ENCODE assay signal across 1 cellular context in genomic region chr15:81293728-81294500, GRCh38.
TF ChIP-seq lines count a peak whose summit lies in the region.

No MANE protein-coding gene starts in this region.

TF ChIP-seq in GM12878, 131 proteins besides CTCF, POLR2A, EP300 and RAD21 (continued from another document and continues in another):
- TF ChIP-seq REST (IDR thresholded peaks at IDR 0.05; ENCODE audit: low read depth, low read length): 0 out of 2 replicates have a peak, but pooled peaks have one; percentile 29
- peak; percentile 93 for TF ChIP-seq DPF2 (IDR thresholded peaks at IDR 0.05)
- peak; percentile 69 for TF ChIP-seq MYB (IDR thresholded peaks at IDR 0.05; ENCODE audit: borderline replicate concordance, low read depth, low read length)
- TF ChIP-seq SIN3A (IDR thresholded peaks at IDR 0.05; ENCODE audit: low read depth, low read length): 0 out of 2 replicates have a peak, but pooled peaks have one; percentile 27
- TF ChIP-seq GATAD2B (conservative IDR thresholded peaks at IDR 0.05; ENCODE audit: low read depth): peak; percentile 99
- no peak; the same call in 1 of the 2 replicates for TF ChIP-seq RB1 (IDR thresholded peaks at IDR 0.05; ENCODE audit: borderline replicate concordance)
- peak; percentile 90 for TF ChIP-seq ZNF687 (IDR thresholded peaks at IDR 0.05)
- TF ChIP-seq, protein P1, sequence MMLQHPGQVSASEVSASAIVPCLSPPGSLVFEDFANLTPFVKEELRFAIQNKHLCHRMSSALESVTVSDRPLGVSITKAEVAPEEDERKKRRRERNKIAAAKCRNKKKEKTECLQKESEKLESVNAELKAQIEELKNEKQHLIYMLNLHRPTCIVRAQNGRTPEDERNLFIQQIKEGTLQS (IDR thresholded peaks at IDR 0.05; ENCODE audit: borderline replicate concordance, extremely low read depth, low read depth, low read length): no peak
- peak; percentile 7 to 72; a peak in 3 of 4 replicates for TF ChIP-seq BHLHE40 (IDR thresholded peaks at IDR 0.05; ENCODE audit: borderline replicate concordance in 1 of 2, low read depth in 2 of 2, low read length in 1 of 2)
- peak; percentile 94 for TF ChIP-seq SPI1 (IDR thresholded peaks at IDR 0.05; ENCODE audit: borderline replicate concordance, insufficient read depth, low read depth, low read length)
- TF ChIP-seq BACH1 (IDR thresholded peaks at IDR 0.05; ENCODE audit: borderline replicate concordance): peak; percentile 95
- TF ChIP-seq STAT3 (IDR thresholded peaks at IDR 0.05; ENCODE audit: low read depth, low read length): peak; percentile 23; the same call in 1 of the 2 replicates
- peak; percentile 84 for TF ChIP-seq POLR2AphosphoS5 (IDR thresholded peaks at IDR 0.05; ENCODE audit: low read length)
- TF ChIP-seq, protein P2, sequence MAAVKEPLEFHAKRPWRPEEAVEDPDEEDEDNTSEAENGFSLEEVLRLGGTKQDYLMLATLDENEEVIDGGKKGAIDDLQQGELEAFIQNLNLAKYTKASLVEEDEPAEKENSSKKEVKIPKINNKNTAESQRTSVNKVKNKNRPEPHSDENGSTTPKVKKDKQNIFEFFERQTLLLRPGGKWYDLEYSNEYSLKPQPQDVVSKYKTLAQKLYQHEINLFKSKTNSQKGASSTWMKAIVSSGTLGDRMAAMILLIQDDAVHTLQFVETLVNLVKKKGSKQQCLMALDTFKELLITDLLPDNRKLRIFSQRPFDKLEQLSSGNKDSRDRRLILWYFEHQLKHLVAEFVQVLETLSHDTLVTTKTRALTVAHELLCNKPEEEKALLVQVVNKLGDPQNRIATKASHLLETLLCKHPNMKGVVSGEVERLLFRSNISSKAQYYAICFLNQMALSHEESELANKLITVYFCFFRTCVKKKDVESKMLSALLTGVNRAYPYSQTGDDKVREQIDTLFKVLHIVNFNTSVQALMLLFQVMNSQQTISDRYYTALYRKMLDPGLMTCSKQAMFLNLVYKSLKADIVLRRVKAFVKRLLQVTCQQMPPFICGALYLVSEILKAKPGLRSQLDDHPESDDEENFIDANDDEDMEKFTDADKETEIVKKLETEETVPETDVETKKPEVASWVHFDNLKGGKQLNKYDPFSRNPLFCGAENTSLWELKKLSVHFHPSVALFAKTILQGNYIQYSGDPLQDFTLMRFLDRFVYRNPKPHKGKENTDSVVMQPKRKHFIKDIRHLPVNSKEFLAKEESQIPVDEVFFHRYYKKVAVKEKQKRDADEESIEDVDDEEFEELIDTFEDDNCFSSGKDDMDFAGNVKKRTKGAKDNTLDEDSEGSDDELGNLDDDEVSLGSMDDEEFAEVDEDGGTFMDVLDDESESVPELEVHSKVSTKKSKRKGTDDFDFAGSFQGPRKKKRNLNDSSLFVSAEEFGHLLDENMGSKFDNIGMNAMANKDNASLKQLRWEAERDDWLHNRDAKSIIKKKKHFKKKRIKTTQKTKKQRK (IDR thresholded peaks at IDR 0.05; ENCODE audit: low read depth, low read length): no peak
- peak; percentile 70; the same call in 1 of the 2 replicates for TF ChIP-seq CHD2 (IDR thresholded peaks at IDR 0.05; ENCODE audit: borderline replicate concordance, low read depth, low read length)
- peak; percentile 86 for TF ChIP-seq CREM (IDR thresholded peaks at IDR 0.05; ENCODE audit: low read depth)
- peak; percentile 74; the same call in 1 of the 2 replicates for TF ChIP-seq TCF3 (IDR thresholded peaks at IDR 0.05; ENCODE audit: borderline replicate concordance, insufficient read depth, low read depth, low read length)
- TF ChIP-seq TCF12 (IDR thresholded peaks at IDR 0.05; ENCODE audit: low read depth, low read length): peak; percentile 89; the same call in 1 of the 2 replicates
- TF ChIP-seq NR2F1 (conservative IDR thresholded peaks at IDR 0.05): peak; percentile 66
- peak in 1 of 2 experiments; percentile 35; a peak in 1 of 4 replicates for TF ChIP-seq CEBPB (IDR thresholded peaks at IDR 0.05; ENCODE audit: borderline replicate concordance in 1 of 2, low read depth in 2 of 2, low read length in 2 of 2)
- no peak for TF ChIP-seq SUPT20H (IDR thresholded peaks at IDR 0.05; ENCODE audit: borderline replicate concordance, control insufficient read depth, low read depth, low read length)
- TF ChIP-seq CBFB (IDR thresholded peaks at IDR 0.05; ENCODE audit: low read depth): peak; percentile 84
- TF ChIP-seq ETV6 (conservative IDR thresholded peaks at IDR 0.05 in 1 of 2, IDR thresholded peaks at IDR 0.05 in 1 of 2; ENCODE audit: borderline replicate concordance in 1 of 2, low read depth in 1 of 2): peak in 1 of 2 experiments; percentile 96; a peak in 2 of 4 replicates
- TF ChIP-seq, protein P3, sequence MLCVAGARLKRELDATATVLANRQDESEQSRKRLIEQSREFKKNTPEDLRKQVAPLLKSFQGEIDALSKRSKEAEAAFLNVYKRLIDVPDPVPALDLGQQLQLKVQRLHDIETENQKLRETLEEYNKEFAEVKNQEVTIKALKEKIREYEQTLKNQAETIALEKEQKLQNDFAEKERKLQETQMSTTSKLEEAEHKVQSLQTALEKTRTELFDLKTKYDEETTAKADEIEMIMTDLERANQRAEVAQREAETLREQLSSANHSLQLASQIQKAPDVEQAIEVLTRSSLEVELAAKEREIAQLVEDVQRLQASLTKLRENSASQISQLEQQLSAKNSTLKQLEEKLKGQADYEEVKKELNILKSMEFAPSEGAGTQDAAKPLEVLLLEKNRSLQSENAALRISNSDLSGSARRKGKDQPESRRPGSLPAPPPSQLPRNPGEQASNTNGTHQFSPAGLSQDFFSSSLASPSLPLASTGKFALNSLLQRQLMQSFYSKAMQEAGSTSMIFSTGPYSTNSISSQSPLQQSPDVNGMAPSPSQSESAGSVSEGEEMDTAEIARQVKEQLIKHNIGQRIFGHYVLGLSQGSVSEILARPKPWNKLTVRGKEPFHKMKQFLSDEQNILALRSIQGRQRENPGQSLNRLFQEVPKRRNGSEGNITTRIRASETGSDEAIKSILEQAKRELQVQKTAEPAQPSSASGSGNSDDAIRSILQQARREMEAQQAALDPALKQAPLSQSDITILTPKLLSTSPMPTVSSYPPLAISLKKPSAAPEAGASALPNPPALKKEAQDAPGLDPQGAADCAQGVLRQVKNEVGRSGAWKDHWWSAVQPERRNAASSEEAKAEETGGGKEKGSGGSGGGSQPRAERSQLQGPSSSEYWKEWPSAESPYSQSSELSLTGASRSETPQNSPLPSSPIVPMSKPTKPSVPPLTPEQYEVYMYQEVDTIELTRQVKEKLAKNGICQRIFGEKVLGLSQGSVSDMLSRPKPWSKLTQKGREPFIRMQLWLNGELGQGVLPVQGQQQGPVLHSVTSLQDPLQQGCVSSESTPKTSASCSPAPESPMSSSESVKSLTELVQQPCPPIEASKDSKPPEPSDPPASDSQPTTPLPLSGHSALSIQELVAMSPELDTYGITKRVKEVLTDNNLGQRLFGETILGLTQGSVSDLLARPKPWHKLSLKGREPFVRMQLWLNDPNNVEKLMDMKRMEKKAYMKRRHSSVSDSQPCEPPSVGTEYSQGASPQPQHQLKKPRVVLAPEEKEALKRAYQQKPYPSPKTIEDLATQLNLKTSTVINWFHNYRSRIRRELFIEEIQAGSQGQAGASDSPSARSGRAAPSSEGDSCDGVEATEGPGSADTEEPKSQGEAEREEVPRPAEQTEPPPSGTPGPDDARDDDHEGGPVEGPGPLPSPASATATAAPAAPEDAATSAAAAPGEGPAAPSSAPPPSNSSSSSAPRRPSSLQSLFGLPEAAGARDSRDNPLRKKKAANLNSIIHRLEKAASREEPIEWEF (IDR thresholded peaks at IDR 0.05; ENCODE audit: insufficient replicate concordance, low read depth, low read length): peak; percentile 92
- TF ChIP-seq RFX5 (IDR thresholded peaks at IDR 0.05; ENCODE audit: low read depth, low read length): peak; percentile 97
- TF ChIP-seq HDGF (IDR thresholded peaks at IDR 0.05): peak; percentile 93; the same call in 1 of the 2 replicates
- peak; percentile 86 for TF ChIP-seq BCL11A (IDR thresholded peaks at IDR 0.05; ENCODE audit: low read depth, low read length)
- peak; percentile 50 for TF ChIP-seq KLF5 (IDR thresholded peaks at IDR 0.05; ENCODE audit: partially characterized antibody)
- TF ChIP-seq ZNF207 (IDR thresholded peaks at IDR 0.05; ENCODE audit: borderline replicate concordance): no peak; the same call in none of the 2 replicates
- no peak for TF ChIP-seq ZNF592 (IDR thresholded peaks at IDR 0.05)
- TF ChIP-seq ESRRA (IDR thresholded peaks at IDR 0.05; ENCODE audit: low read length): no peak
